In the genomic region with DNA sequence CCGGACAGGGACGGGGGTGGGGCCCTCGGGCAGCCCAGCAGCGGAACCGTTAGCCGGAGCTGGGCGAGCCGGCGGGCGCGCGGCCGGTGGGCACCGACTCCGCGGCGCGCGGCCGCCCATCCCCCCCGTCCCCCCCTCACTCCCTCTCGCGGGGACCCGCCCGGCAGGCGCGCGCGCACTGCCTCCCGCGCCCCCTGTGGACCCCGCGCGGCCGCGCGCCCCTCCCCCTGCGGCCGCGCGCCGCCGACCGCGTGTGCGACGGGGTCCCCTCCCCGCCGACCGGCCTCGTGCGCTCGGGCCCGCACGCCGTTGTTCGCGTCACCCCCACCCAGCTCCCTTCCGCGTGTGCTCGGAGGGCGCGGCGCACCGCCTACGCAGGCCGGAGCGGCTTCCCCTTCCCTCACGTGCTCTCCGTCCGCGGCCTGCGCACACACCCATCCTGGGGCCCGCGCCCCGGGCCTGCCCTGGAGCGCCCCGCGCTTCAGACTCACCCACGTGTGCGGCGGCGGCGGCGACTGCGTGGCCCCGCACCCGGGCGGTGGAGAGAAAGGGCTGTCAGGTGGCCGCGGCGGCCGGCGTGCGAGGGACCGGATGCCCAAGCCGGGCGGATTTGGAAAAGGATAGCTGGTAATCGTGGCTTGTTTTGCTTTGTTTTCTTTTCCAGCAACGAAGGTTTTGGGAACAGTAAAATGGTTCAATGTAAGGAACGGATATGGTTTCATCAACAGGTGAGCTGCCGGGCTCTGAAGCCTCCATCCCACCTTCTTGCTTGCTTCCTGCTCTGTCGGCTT, we compare ENCODE assay signal across 8 cellular contexts. TPM values are rescaled to one million over a fixed set of nuclear protein-coding genes. Genes with fewer than 3 reads are reported as not detected.
A peak's percentile ranks its signal among the peaks of the same experiment; 100 is the strongest.
DNase-seq lines count a peak whose midpoint lies in the region; ATAC-seq, FAIRE-seq and TF ChIP-seq lines count a peak whose summit lies in the region.

No MANE protein-coding gene starts in this region.

- peak; percentile 69 for FAIRE-seq in GM18507 (lab: Jason Lieb, UNC)

- CTCF ChIA-PET in activated CD8-positive, alpha-beta memory T cell treated with anti-CD3 and anti-CD28 coated beads, Interleukin-2, amount 10 ng/mL, durations not matched to agents 7 days and 5 days (lab: Charles Lee), result interaction anchor here (0.8 to 2.5 kb wide), 7 partner anchors 8 to 163 kb away, joined by 3 to 9 read pairs (median 4); a partner anchor contains a TSS

- no peaks in the 10 kb centered on the region for H3K9me3 Mint-ChIP-seq in activated CD8-positive, alpha-beta memory T cell treated with anti-CD3 and anti-CD28 coated beads, Interleukin-2, amount 10 ng/mL, durations not matched to agents 7 days and 5 days (ENCODE audit: low read depth)
- H3K9me3 Mint-ChIP-seq in endothelial cell (ENCODE audit: unreplicated experiment), result no peaks in the 10 kb centered on the region

- no peaks in the 10 kb centered on the region for H3K27me3 Mint-ChIP-seq in activated CD8-positive, alpha-beta memory T cell treated with anti-CD3 and anti-CD28 coated beads, Interleukin-2, amount 10 ng/mL, durations not matched to agents 7 days and 5 days
- peaks cover 8% of the 10 kb centered on the region for H3K27me3 Mint-ChIP-seq in endothelial cell (ENCODE audit: unreplicated experiment)

- peak; percentile 40 for ATAC-seq in HG03039 (IDR thresholded peaks at IDR 0.05; ENCODE audit: unreplicated experiment)
- ATAC-seq in activated CD8-positive, alpha-beta memory T cell treated with anti-CD3 and anti-CD28 coated beads, Interleukin-2, amount 10 ng/mL, durations not matched to agents 7 days and 5 days, result peak; percentile 32

- H3K4me1 Mint-ChIP-seq in activated CD8-positive, alpha-beta memory T cell treated with anti-CD3 and anti-CD28 coated beads, Interleukin-2, amount 10 ng/mL, durations not matched to agents 7 days and 5 days, result peaks cover 56% of the 10 kb centered on the region
- H3K4me1 Mint-ChIP-seq in endothelial cell (ENCODE audit: unreplicated experiment), result peaks cover 32% of the 10 kb centered on the region

- peak overlapping the region; percentile 96 for H3K4me3 Mint-ChIP-seq in activated CD8-positive, alpha-beta memory T cell treated with anti-CD3 and anti-CD28 coated beads, Interleukin-2, amount 10 ng/mL, durations not matched to agents 7 days and 5 days
- peak overlapping the region; percentile 96 for H3K4me3 Mint-ChIP-seq in endothelial cell (ENCODE audit: unreplicated experiment)

- H3K27ac Mint-ChIP-seq in activated CD8-positive, alpha-beta memory T cell treated with anti-CD3 and anti-CD28 coated beads, Interleukin-2, amount 10 ng/mL, durations not matched to agents 7 days and 5 days, result peak overlapping the region; percentile 91
- H3K27ac Mint-ChIP-seq in endothelial cell (ENCODE audit: unreplicated experiment), result peak overlapping the region; percentile 89

- DNase-seq in GM18507 (ENCODE audit: extremely low spot score, insufficient read length, low read depth) (peak; percentile 50), NCI-H774 (lab: John Stamatoyannopoulos, UW) (peak; percentile 76), endothelial cell (ENCODE audit: low spot score) (peak; percentile 51), midbrain (lab: John Stamatoyannopoulos, UW) (peak; percentile 47)
- DNase-seq in activated CD8-positive, alpha-beta memory T cell treated with anti-CD3 and anti-CD28 coated beads, Interleukin-2, amount 10 ng/mL, durations not matched to agents 7 days and 5 days, result peak; percentile 71
- peak; percentile 54 to 58 for DNase-seq in stimulated activated CD8-positive, alpha-beta memory T cell treated with anti-CD3 and anti-CD28 coated beads, Interleukin-15, amount 100 ng/mL, for 48 hours (ENCODE audit: low read depth in 2 of 2)

- TF ChIP-seq CTCF in 22Rv1 (IDR thresholded peaks at IDR 0.05), result no peak
- TF ChIP-seq CTCF in endothelial cell (IDR thresholded peaks at IDR 0.05; ENCODE audit: unreplicated experiment), result no peak

- H3K36me3 Mint-ChIP-seq in activated CD8-positive, alpha-beta memory T cell treated with anti-CD3 and anti-CD28 coated beads, Interleukin-2, amount 10 ng/mL, durations not matched to agents 7 days and 5 days, result peaks cover 43% of the 10 kb centered on the region
- peaks cover 6% of the 10 kb centered on the region for H3K36me3 Mint-ChIP-seq in endothelial cell (ENCODE audit: low read depth, unreplicated experiment)

- H3K27ac ChIP-seq in 22Rv1, result peak overlapping the region; percentile 85

RNA-seq across cellular contexts. Expression of a gene that starts 0.7 kb away (rescaled TPM):
- total RNA-seq in activated CD8-positive, alpha-beta memory T cell treated with anti-CD3 and anti-CD28 coated beads, Interleukin-2, amount 10 ng/mL, durations not matched to agents 7 days and 5 days, result 100 to 1,000 TPM; 731 to 790 TPM
- total RNA-seq in endothelial cell (ENCODE audit: unreplicated experiment), result 741 TPM

RNA-seq across cellular contexts. Expression of a gene that starts 24.7 kb away (rescaled TPM):
- 100 to 1,000 TPM in 1 of 2 experiments, 10 to 100 TPM in 1; 93.7 to 104 TPM for total RNA-seq in activated CD8-positive, alpha-beta memory T cell treated with anti-CD3 and anti-CD28 coated beads, Interleukin-2, amount 10 ng/mL, durations not matched to agents 7 days and 5 days
- 37.4 TPM for total RNA-seq in endothelial cell (ENCODE audit: unreplicated experiment)

RNA-seq across cellular contexts. Expression of a gene that starts 57.1 kb away (rescaled TPM):
- not detected for total RNA-seq in activated CD8-positive, alpha-beta memory T cell treated with anti-CD3 and anti-CD28 coated beads, Interleukin-2, amount 10 ng/mL, durations not matched to agents 7 days and 5 days
- total RNA-seq in endothelial cell (ENCODE audit: unreplicated experiment), result not detected

Comparison
In these comparisons a context has a peak if more than half of its experiments do, and no peak if none do; other contexts are left out.
1. Peak in every context shown above with its lines: DNase-seq, ATAC-seq and H3K27ac ChIP-seq.